Comparison of ENCODE assay signal across 1 cellular context in genomic region chr17:28750178-28751047, GRCh38.
TF ChIP-seq lines count a peak whose summit lies in the region.

No MANE protein-coding gene starts in this region.

TF ChIP-seq in HepG2, 621 proteins besides CTCF, POLR2A, EP300 and RAD21 (continued from another document and continues in another):
- TF ChIP-seq LRRFIP1 (CRISPR knock-in tag; conservative IDR thresholded peaks at IDR 0.05) (no peak), SALL1 (CRISPR knock-in tag; IDR thresholded peaks at IDR 0.05) (peak; percentile 75), ARID3A (IDR thresholded peaks at IDR 0.05; ENCODE audit: low read depth, low read length) (peak; percentile 45; the same call in 1 of the 2 replicates), TEAD3 (CRISPR knock-in tag; optimal IDR thresholded peaks at IDR 0.05; ENCODE audit: borderline replicate concordance) (peak; percentile 53), ZNF691 (CRISPR knock-in tag; IDR thresholded peaks at IDR 0.05; ENCODE audit: borderline replicate concordance, low read depth) (0 out of 2 replicates have a peak, but pooled peaks have one; percentile 44), RXRB (CRISPR knock-in tag; IDR thresholded peaks at IDR 0.05; ENCODE audit: borderline replicate concordance) (peak; percentile 52; the same call in 1 of the 2 replicates), AHR (CRISPR knock-in tag; IDR thresholded peaks at IDR 0.05) (0 out of 2 replicates have a peak, but pooled peaks have one; percentile 26), ZNF530 (CRISPR knock-in tag; IDR thresholded peaks at IDR 0.05; ENCODE audit: low read depth) (no peak), MED1 (CRISPR knock-in tag; IDR thresholded peaks at IDR 0.05) (peak; percentile 63), ZNF687 (CRISPR knock-in tag; IDR thresholded peaks at IDR 0.05) (peak; percentile 68), POLR2AphosphoS5 (IDR thresholded peaks at IDR 0.05; ENCODE audit: low read depth, low read length) (peak; percentile 14; the same call in 1 of the 2 replicates), E2F5 (CRISPR knock-in tag; conservative IDR thresholded peaks at IDR 0.05) (no peak), ZBTB38 (CRISPR knock-in tag; IDR thresholded peaks at IDR 0.05) (no peak), MTF2 (CRISPR knock-in tag; IDR thresholded peaks at IDR 0.05; ENCODE audit: borderline replicate concordance) (no peak), MAFF (IDR thresholded peaks at IDR 0.05; ENCODE audit: low read depth, low read length) (no peak), KDM4B (CRISPR knock-in tag; IDR thresholded peaks at IDR 0.05) (0 out of 2 replicates have a peak, but pooled peaks have one; percentile 25), ZFP37 (CRISPR knock-in tag; IDR thresholded peaks at IDR 0.05; ENCODE audit: borderline replicate concordance) (0 out of 2 replicates have a peak, but pooled peaks have one; percentile 45), DRAP1 (CRISPR knock-in tag; IDR thresholded peaks at IDR 0.05) (peak; percentile 27; the same call in 1 of the 2 replicates), TMF1 (CRISPR knock-in tag; IDR thresholded peaks at IDR 0.05; ENCODE audit: low read depth) (peak; percentile 37; the same call in 1 of the 2 replicates), FOXP4 (CRISPR knock-in tag; IDR thresholded peaks at IDR 0.05) (0 out of 2 replicates have a peak, but pooled peaks have one; percentile 24), ZNF816 (CRISPR knock-in tag; IDR thresholded peaks at IDR 0.05; ENCODE audit: borderline replicate concordance) (no peak), TBX3 (IDR thresholded peaks at IDR 0.05; ENCODE audit: borderline replicate concordance) (no peak), TFE3 (CRISPR knock-in tag; IDR thresholded peaks at IDR 0.05) (0 out of 2 replicates have a peak, but pooled peaks have one; percentile 48), SMYD3 (CRISPR knock-in tag; IDR thresholded peaks at IDR 0.05) (0 out of 2 replicates have a peak, but pooled peaks have one; percentile 66), ZKSCAN8 (CRISPR knock-in tag; IDR thresholded peaks at IDR 0.05; ENCODE audit: borderline replicate concordance) (0 out of 2 replicates have a peak, but pooled peaks have one; percentile 25), ZNF749 (CRISPR knock-in tag; IDR thresholded peaks at IDR 0.05; ENCODE audit: borderline replicate concordance) (no peak), ZNF441 (CRISPR knock-in tag; IDR thresholded peaks at IDR 0.05; ENCODE audit: borderline replicate concordance) (no peak), TIGD3 (CRISPR knock-in tag; IDR thresholded peaks at IDR 0.05; ENCODE audit: borderline replicate concordance) (no peak), ZNF580 (CRISPR knock-in tag; IDR thresholded peaks at IDR 0.05; ENCODE audit: borderline replicate concordance, low read depth) (peak; percentile 63; the same call in 1 of the 2 replicates), SNAPC4 (CRISPR knock-in tag; IDR thresholded peaks at IDR 0.05) (0 out of 2 replicates have a peak, but pooled peaks have one; percentile 32), SMAD1 (CRISPR knock-in tag; IDR thresholded peaks at IDR 0.05; ENCODE audit: borderline replicate concordance, low read depth) (no peak), POGZ (CRISPR knock-in tag; IDR thresholded peaks at IDR 0.05) (peak; percentile 24; the same call in 1 of the 2 replicates), SP5 (CRISPR knock-in tag; IDR thresholded peaks at IDR 0.05; ENCODE audit: borderline replicate concordance, low read depth) (0 out of 2 replicates have a peak, but pooled peaks have one; percentile 24)
